39 cellular contexts compared by ENCODE assay signal in the genomic region with DNA sequence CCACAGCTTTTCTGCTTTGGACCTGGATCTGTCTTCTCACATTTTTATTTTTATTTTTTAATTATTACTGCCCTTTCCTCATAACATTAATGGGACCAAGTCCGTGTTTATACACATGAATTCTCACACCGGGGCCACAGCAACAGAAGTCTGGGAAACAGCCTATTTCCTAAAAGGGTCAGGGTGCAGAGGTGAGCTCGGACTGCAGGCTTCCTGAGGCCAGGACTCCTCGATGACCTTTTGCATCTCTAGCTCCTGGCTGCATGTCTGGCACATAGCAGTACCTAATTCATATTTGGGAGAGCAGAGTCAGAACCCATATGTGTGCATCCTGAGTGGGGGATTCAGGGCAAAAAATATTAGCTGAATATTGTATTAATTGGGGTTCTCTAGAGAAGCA. TPM values are rescaled to one million over a fixed set of nuclear protein-coding genes. Genes with fewer than 3 reads are reported as not detected.
"Had no signal": no experiment of that assay in that cellular context is flagged by ENCODE, and none has a peak within 500 bp of the region (broad histone marks: within the 10 kb centered on the region; RNA-seq: fewer than 3 reads in every experiment).

No MANE protein-coding gene starts in this region.

- H3K4me1 Mint-ChIP-seq: activated naive CD4-positive, alpha-beta T cell treated with anti-CD3 and anti-CD28 coated beads, Interleukin-2, amount 50 U/mL, for 24 hours had no signal

- H3K9me3 Mint-ChIP-seq: activated CD4-positive, alpha-beta memory T cell treated with anti-CD3 and anti-CD28 coated beads, Interleukin-2, amount 10 ng/mL, durations not matched to agents 7 days and 5 days; activated CD4-positive, alpha-beta T cell treated with anti-CD3 and anti-CD28 coated beads, Interleukin-2, amount 10 ng/mL, durations not matched to agents 24 days and 14 days; activated naive CD4-positive, alpha-beta T cell treated with anti-CD3 and anti-CD28 coated beads, Interleukin-2, amount 10 ng/mL, durations not matched to agents 7 days and 5 days; activated naive CD4-positive, alpha-beta T cell treated with anti-CD3 and anti-CD28 coated beads, Interleukin-2, amount 50 U/mL, for 24 hours; activated naive CD8-positive, alpha-beta T cell treated with anti-CD3 and anti-CD28 coated beads, Interleukin-2, amount 10 ng/mL, durations not matched to agents 7 days and 5 days; activated naive CD8-positive, alpha-beta T cell treated with anti-CD3 and anti-CD28 coated beads, Interleukin-2, amount 50 U/mL, for 24 hours; activated T-cell treated with anti-CD3 and anti-CD28 coated beads, Interleukin-2, amount 50 U/mL, for 24 hours; activated T-helper 2 cell treated with anti-CD3 and anti-CD28 coated beads, Interferon-gamma antibody, Interleukin-2, Interleukin-4, amounts not matched to agents 10 μg/mL and 5 μg/mL and 100 μg/mL, durations not matched to agents 14 hours and 24 hours and 36 hours; brain; central memory CD8-positive, alpha-beta T cell; T-helper 1 cell treated with Interleukin-12 subunit alpha and Interleukin-12 subunit beta and Interleukin-4 antibody, amounts not matched to agents 30 μg/mL and 1 μg/mL, for 36 hours; T-helper 2 cell treated with Interferon-gamma antibody and Interleukin-4, amounts not matched to agents 5 μg/mL and 100 μg/mL, for 36 hours; WTC11 had no signal

- H3K27ac ChIP-seq: ascending aorta, cardiac muscle cell, WERI-Rb-1 had no signal

- H3K9me3 ChIP-seq: ascending aorta had no signal

- H3K4me1 ChIP-seq: ascending aorta had no signal

- H3K27me3 Mint-ChIP-seq: activated naive CD4-positive, alpha-beta T cell treated with anti-CD3 and anti-CD28 coated beads, Interleukin-2, amount 50 U/mL, for 24 hours; activated naive CD8-positive, alpha-beta T cell had no signal

- DNase-seq: activated CD4-positive, alpha-beta memory T cell treated with anti-CD3 and anti-CD28 coated beads, Interleukin-2, amount 10 ng/mL, durations not matched to agents 7 days and 5 days; activated CD4-positive, alpha-beta T cell treated with anti-CD3 and anti-CD28 coated beads for 4 hours; activated CD4-positive, alpha-beta T cell treated with anti-CD3 and anti-CD28 coated beads, Interleukin-2, amount 10 ng/mL, durations not matched to agents 24 days and 14 days; activated CD4-positive, alpha-beta T cell treated with anti-CD3 and anti-CD28 coated beads, Interleukin-2, amount 50 U/mL, for 48 hours; activated CD4-positive, CD25-positive, alpha-beta regulatory T cell; activated CD8-positive, alpha-beta memory T cell treated with anti-CD3 and anti-CD28 coated beads for 24 hours; activated CD8-positive, alpha-beta memory T cell treated with anti-CD3 and anti-CD28 coated beads, Interleukin-2, amount 10 ng/mL, durations not matched to agents 7 days and 5 days; activated CD8-positive, alpha-beta memory T cell treated with anti-CD3 and anti-CD28 coated beads, Interleukin-2, amount 50 U/mL, for 48 hours; activated CD8-positive, alpha-beta T cell treated with anti-CD3 and anti-CD28 coated beads, Interleukin-2, amount 10 ng/mL, durations not matched to agents 7 days and 5 days; activated effector memory CD4-positive, alpha-beta T cell treated with Interleukin-2 at 50 U/mL for 16 hours; activated gamma-delta T cell; activated naive CD4-positive, alpha-beta T cell treated with anti-CD3 and anti-CD28 coated beads, Interleukin-2, amount 10 ng/mL, durations not matched to agents 7 days and 5 days; activated naive CD4-positive, alpha-beta T cell treated with Interleukin-2 at 50 U/mL for 16 hours; activated naive CD8-positive, alpha-beta T cell treated with anti-CD3 and anti-CD28 coated beads, Interleukin-2, amount 10 ng/mL, durations not matched to agents 7 days and 5 days; activated naive CD8-positive, alpha-beta T cell treated with anti-CD3 and anti-CD28 coated beads, Interleukin-2, amount 50 U/mL, for 24 hours; activated T-cell treated with anti-CD3 and anti-CD28 coated beads, Interleukin-2, amount 50 U/mL, for 24 hours; activated T-cell treated with anti-CD3 and anti-CD28 coated beads, Interleukin-2, amount 50 U/mL, for 48 hours; amygdala; anterior cingulate cortex; caudate nucleus; cerebellar nuclear complex; SW 1271; T-helper 1 cell; T-helper 2 cell; T-helper 9 cell; WERI-Rb-1 had no signal

- H3K36me3 Mint-ChIP-seq: activated CD8-positive, alpha-beta memory T cell treated with anti-CD3 and anti-CD28 coated beads, Interleukin-2, amount 10 ng/mL, durations not matched to agents 7 days and 5 days; activated naive CD4-positive, alpha-beta T cell treated with anti-CD3 and anti-CD28 coated beads, Interleukin-2, amount 10 ng/mL, durations not matched to agents 7 days and 5 days; activated naive CD4-positive, alpha-beta T cell treated with anti-CD3 and anti-CD28 coated beads, Interleukin-2, amount 50 U/mL, for 24 hours; activated naive CD8-positive, alpha-beta T cell; activated naive CD8-positive, alpha-beta T cell treated with anti-CD3 and anti-CD28 coated beads, Interleukin-2, amount 10 ng/mL, durations not matched to agents 7 days and 5 days; brain; WTC11 had no signal

- FAIRE-seq: bronchial epithelial cell, TTC549 had no signal

- ATAC-seq: activated CD4-positive, CD25-positive, alpha-beta regulatory T cell treated with anti-CD3 and anti-CD28 coated beads, Interleukin-2, amount 50 U/mL, for 24 hours; activated CD8-positive, alpha-beta memory T cell treated with anti-CD3 and anti-CD28 coated beads, Interleukin-2, amount 10 ng/mL, durations not matched to agents 7 days and 5 days; activated CD8-positive, alpha-beta T cell treated with anti-CD3 and anti-CD28 coated beads, Interleukin-2, amount 10 ng/mL, durations not matched to agents 7 days and 5 days; activated naive CD8-positive, alpha-beta T cell treated with anti-CD3 and anti-CD28 coated beads, Interleukin-2, amount 50 U/mL, for 24 hours; WTC11 had no signal

- H3K36me3 ChIP-seq: ascending aorta, cardiac muscle cell, WERI-Rb-1 had no signal

- H3K4me3 ChIP-seq: ascending aorta, cardiac muscle cell had no signal

- H3K4me3 Mint-ChIP-seq: activated CD4-positive, alpha-beta memory T cell treated with anti-CD3 and anti-CD28 coated beads, Interleukin-2, amount 10 ng/mL, durations not matched to agents 7 days and 5 days; activated CD4-positive, alpha-beta T cell treated with anti-CD3 and anti-CD28 coated beads, Interleukin-2, amount 10 ng/mL, durations not matched to agents 24 days and 14 days; activated CD8-positive, alpha-beta memory T cell treated with anti-CD3 and anti-CD28 coated beads, Interleukin-2, amount 10 ng/mL, durations not matched to agents 7 days and 5 days; activated CD8-positive, alpha-beta T cell treated with anti-CD3 and anti-CD28 coated beads, Interleukin-2, amount 10 ng/mL, durations not matched to agents 7 days and 5 days; activated naive CD4-positive, alpha-beta T cell treated with anti-CD3 and anti-CD28 coated beads, Interleukin-2, amount 10 ng/mL, durations not matched to agents 7 days and 5 days; activated naive CD4-positive, alpha-beta T cell treated with anti-CD3 and anti-CD28 coated beads, Interleukin-2, amount 50 U/mL, for 24 hours; activated naive CD8-positive, alpha-beta T cell; activated naive CD8-positive, alpha-beta T cell treated with anti-CD3 and anti-CD28 coated beads, Interleukin-2, amount 10 ng/mL, durations not matched to agents 7 days and 5 days; activated naive CD8-positive, alpha-beta T cell treated with anti-CD3 and anti-CD28 coated beads, Interleukin-2, amount 50 U/mL, for 24 hours; activated T-cell treated with anti-CD3 and anti-CD28 coated beads, Interleukin-2, amount 50 U/mL, for 24 hours; brain; central memory CD8-positive, alpha-beta T cell; T-helper 1 cell treated with Interleukin-12 subunit alpha and Interleukin-12 subunit beta and Interleukin-4 antibody, amounts not matched to agents 30 μg/mL and 1 μg/mL, for 36 hours; T-helper 2 cell treated with Interferon-gamma antibody and Interleukin-4, amounts not matched to agents 5 μg/mL and 100 μg/mL, for 36 hours; WTC11 had no signal

- H3K27ac Mint-ChIP-seq: activated CD4-positive, alpha-beta memory T cell treated with anti-CD3 and anti-CD28 coated beads, Interleukin-2, amount 10 ng/mL, durations not matched to agents 7 days and 5 days; activated CD4-positive, alpha-beta T cell treated with anti-CD3 and anti-CD28 coated beads, Interleukin-2, amount 10 ng/mL, durations not matched to agents 24 days and 14 days; activated CD8-positive, alpha-beta memory T cell treated with anti-CD3 and anti-CD28 coated beads, Interleukin-2, amount 10 ng/mL, durations not matched to agents 7 days and 5 days; activated CD8-positive, alpha-beta T cell treated with anti-CD3 and anti-CD28 coated beads, Interleukin-2, amount 10 ng/mL, durations not matched to agents 7 days and 5 days; activated naive CD4-positive, alpha-beta T cell treated with anti-CD3 and anti-CD28 coated beads, Interleukin-2, amount 10 ng/mL, durations not matched to agents 7 days and 5 days; activated naive CD4-positive, alpha-beta T cell treated with anti-CD3 and anti-CD28 coated beads, Interleukin-2, amount 50 U/mL, for 24 hours; activated naive CD8-positive, alpha-beta T cell; activated naive CD8-positive, alpha-beta T cell treated with anti-CD3 and anti-CD28 coated beads, Interleukin-2, amount 10 ng/mL, durations not matched to agents 7 days and 5 days; activated naive CD8-positive, alpha-beta T cell treated with anti-CD3 and anti-CD28 coated beads, Interleukin-2, amount 50 U/mL, for 24 hours; activated T-cell treated with anti-CD3 and anti-CD28 coated beads, Interleukin-2, amount 50 U/mL, for 24 hours; activated T-helper 2 cell treated with anti-CD3 and anti-CD28 coated beads, Interferon-gamma antibody, Interleukin-2, Interleukin-4, amounts not matched to agents 10 μg/mL and 5 μg/mL and 100 μg/mL, durations not matched to agents 14 hours and 24 hours and 36 hours; T-helper 1 cell treated with Interleukin-12 subunit alpha and Interleukin-12 subunit beta and Interleukin-4 antibody, amounts not matched to agents 30 μg/mL and 1 μg/mL, for 36 hours; T-helper 2 cell treated with Interferon-gamma antibody and Interleukin-4, amounts not matched to agents 5 μg/mL and 100 μg/mL, for 36 hours; WTC11 had no signal

- H3K27me3 ChIP-seq: ascending aorta, cardiac muscle cell had no signal

RNA-seq across cellular contexts. Expression of a gene that starts 9.6 kb away (rescaled TPM):
- total RNA-seq: activated CD4-positive, alpha-beta T cell treated with anti-CD3 and anti-CD28 coated beads, Interleukin-2, amount 10 ng/mL, durations not matched to agents 24 days and 14 days; activated CD8-positive, alpha-beta memory T cell treated with anti-CD3 and anti-CD28 coated beads, Interleukin-2, amount 10 ng/mL, durations not matched to agents 7 days and 5 days; activated CD8-positive, alpha-beta T cell treated with anti-CD3 and anti-CD28 coated beads, Interleukin-2, amount 10 ng/mL, durations not matched to agents 7 days and 5 days had no signal
